8 cellular contexts compared by ENCODE assay signal in genomic region chr19:41219924-41220567, GRCh38. TPM values are rescaled to one million over a fixed set of nuclear protein-coding genes. Genes with fewer than 3 reads are reported as not detected.
A peak's percentile ranks its signal among the peaks of the same experiment; 100 is the strongest.
DNase-seq lines count a peak whose midpoint lies in the region; ATAC-seq and TF ChIP-seq lines count a peak whose summit lies in the region.

No MANE protein-coding gene starts in this region.

- peaks cover 36% of the 10 kb centered on the region for H3K27me3 Mint-ChIP-seq in CD8-positive, alpha-beta T cell (ENCODE audit: low read depth)
- no peaks in the 10 kb centered on the region for H3K27me3 Mint-ChIP-seq in osteocyte (ENCODE audit: unreplicated experiment)

- H3K9ac ChIP-seq in SK-N-SH = peak overlapping the region; percentile 99

- peaks cover 4% of the 10 kb centered on the region for H3K4me1 Mint-ChIP-seq in CD8-positive, alpha-beta T cell (ENCODE audit: low read depth)
- peaks cover 63% of the 10 kb centered on the region for H3K4me1 Mint-ChIP-seq in osteocyte (ENCODE audit: unreplicated experiment)

- no peaks in the 10 kb centered on the region for H3K4me1 ChIP-seq in CD8-positive, alpha-beta T cell (ENCODE audit: insufficient read depth, low read length)
- peaks cover 0 to 13% of the 10 kb centered on the region in 2 experiments; a peak in 2 of 4 replicates for H3K4me1 ChIP-seq in SK-N-SH (ENCODE audit: control insufficient read depth in 1 of 2, insufficient read depth in 2 of 2, low read depth in 1 of 2, low read length in 1 of 2)

- no peak overlapping the region for H3K4me3 Mint-ChIP-seq in CD8-positive, alpha-beta T cell
- peak overlapping the region; percentile 94 for H3K4me3 Mint-ChIP-seq in osteocyte (ENCODE audit: unreplicated experiment)

- DNase-seq in CD8-positive, alpha-beta T cell = no peak
- DNase-seq in SK-N-SH (no peak), fibroblast of villous mesenchyme (ENCODE audit: low read depth) (peak; percentile 70), osteocyte (ENCODE audit: extremely low spot score, unreplicated experiment) (no peak), DMS 273 treated with DMSO at 0.1 percent for 48 hours (lab: John Stamatoyannopoulos, UW) (no peak), NCI-H526 (lab: John Stamatoyannopoulos, UW) (no peak)
- DNase-seq in activated naive CD4-positive, alpha-beta T cell (lab: John Stamatoyannopoulos, UW) = no peak

- H3K27ac Mint-ChIP-seq in CD8-positive, alpha-beta T cell = no peak overlapping the region
- peak overlapping the region; percentile 96 for H3K27ac Mint-ChIP-seq in osteocyte (ENCODE audit: unreplicated experiment)

- no peaks in the 10 kb centered on the region for H3K27me3 ChIP-seq in CD8-positive, alpha-beta T cell (ENCODE audit: insufficient read depth, low read length)
- no peaks in the 10 kb centered on the region for H3K27me3 ChIP-seq in SK-N-SH (ENCODE audit: insufficient read depth)

- TF ChIP-seq RAD21 in SK-N-SH (IDR thresholded peaks at IDR 0.05; ENCODE audit: low read length) = no peak

- no peak overlapping the region for H2AFZ ChIP-seq in SK-N-SH (ENCODE audit: low read depth)

- peaks cover 67% of the 10 kb centered on the region for H3K79me2 ChIP-seq in SK-N-SH (ENCODE audit: insufficient read depth)

- H3K4me3 ChIP-seq in CD8-positive, alpha-beta T cell (ENCODE audit: low read depth, low read length) = no peak overlapping the region
- peak overlapping the region; percentile 53 to 81 for H3K4me3 ChIP-seq in SK-N-SH (ENCODE audit: low read depth in 2 of 2, low read length in 1 of 2)
- peak overlapping the region; percentile 94 for H3K4me3 ChIP-seq in fibroblast of villous mesenchyme (ENCODE audit: low read depth, low read length)

- POLR2A ChIA-PET in CD8-positive, alpha-beta T cell (lab: Charles Lee) = no interaction called here
- POLR2A ChIA-PET in SK-N-SH (lab: Yijun Ruan, JAX) = no interaction called here

- H3K9me3 Mint-ChIP-seq in CD8-positive, alpha-beta T cell = no peaks in the 10 kb centered on the region
- no peaks in the 10 kb centered on the region for H3K9me3 Mint-ChIP-seq in osteocyte (ENCODE audit: unreplicated experiment)

- H3K36me3 ChIP-seq in CD8-positive, alpha-beta T cell (ENCODE audit: insufficient read depth, low read length) = no peaks in the 10 kb centered on the region
- peaks cover 0 to 10% of the 10 kb centered on the region in 2 experiments for H3K36me3 ChIP-seq in SK-N-SH (replicated peaks in 1 of 2; ENCODE audit: control insufficient read depth in 1 of 2, insufficient read depth in 2 of 2, low read length in 1 of 2)

- H3K36me3 Mint-ChIP-seq in CD8-positive, alpha-beta T cell = no peaks in the 10 kb centered on the region
- peaks cover 11% of the 10 kb centered on the region for H3K36me3 Mint-ChIP-seq in osteocyte (ENCODE audit: unreplicated experiment)

- H4K20me1 ChIP-seq in SK-N-SH (ENCODE audit: insufficient read depth) = no peaks in the 10 kb centered on the region

- 8% methylated on average over 16 of the region's 16 CpGs for WGBS in SK-N-SH (ENCODE audit: low lambda C conversion rate)

- TF ChIP-seq CTCF in CD8-positive, alpha-beta T cell (IDR thresholded peaks at IDR 0.05) = no peak
- no peak for TF ChIP-seq CTCF in SK-N-SH (IDR thresholded peaks at IDR 0.05)
- TF ChIP-seq CTCF in fibroblast of villous mesenchyme (IDR thresholded peaks at IDR 0.05; ENCODE audit: insufficient read depth, low read depth, low read length) = no peak
- no peak for TF ChIP-seq CTCF in osteocyte (IDR thresholded peaks at IDR 0.05)

- CTCF ChIA-PET in CD8-positive, alpha-beta T cell (lab: Charles Lee) = interaction anchor here (0.6 to 1.3 kb wide), 3 partner anchors 16 to 89 kb away, joined by 3 to 4 read pairs (median 3); no protein-coding TSS in a partner anchor
- CTCF ChIA-PET in SK-N-SH (lab: Yijun Ruan, JAX) = interaction anchor here (0.7 to 1.1 kb wide), 3 partner anchors 16 to 43 kb away, joined by 3 to 5 read pairs (median 3); no protein-coding TSS in a partner anchor

- peak; percentile 52 for ATAC-seq in CD8-positive, alpha-beta T cell
- no peak for ATAC-seq in HG03175 (IDR thresholded peaks at IDR 0.05; ENCODE audit: unreplicated experiment)

- H3F3A ChIP-seq in SK-N-SH (replicated peaks; ENCODE audit: insufficient read depth) = peaks cover 40% of the 10 kb centered on the region

- TF ChIP-seq EP300 in SK-N-SH (IDR thresholded peaks at IDR 0.05; ENCODE audit: borderline replicate concordance in 1 of 2, low read depth in 1 of 2, low read length in 1 of 2) = no peak

- peak overlapping the region; percentile 96 for H3K4me2 ChIP-seq in SK-N-SH

- intact Hi-C loops in CD8-positive, alpha-beta T cell (cut with DNase I, micrococcal nuclease) = loop anchor here in 1 of 2 experiments (2.0 kb wide), 1 partner anchor 31 kb away; no protein-coding TSS in a partner anchor

- H3K27ac ChIP-seq in CD8-positive, alpha-beta T cell (ENCODE audit: low read depth, low read length) = no peak overlapping the region
- peak overlapping the region in 1 of 2 experiments; percentile 96; a peak in 3 of 4 replicates for H3K27ac ChIP-seq in SK-N-SH (ENCODE audit: low read depth in 2 of 2, low read length in 1 of 2)

- H3K9me2 ChIP-seq in SK-N-SH = no peaks in the 10 kb centered on the region

- no peaks in the 10 kb centered on the region for H3K9me3 ChIP-seq in CD8-positive, alpha-beta T cell (ENCODE audit: low read length)
- no peaks in the 10 kb centered on the region for H3K9me3 ChIP-seq in SK-N-SH

TF ChIP-seq in SK-N-SH, 30 proteins besides CTCF, POLR2A, EP300 and RAD21:
- no peak for TF ChIP-seq RXRA (IDR thresholded peaks at IDR 0.05; ENCODE audit: borderline replicate concordance, low read depth)

RNA-seq across cellular contexts. Expression of gene AXL, which starts 1.0 kb away (rescaled TPM):
- under 1 TPM in 1 of 2 experiments, not detected in 1; 0.22 TPM for total RNA-seq in CD8-positive, alpha-beta T cell
- polyA plus RNA-seq in SK-N-SH (2012; rRNA removed) = 78.8 and 82.6 TPM in 2 replicates
- 47.4 and 58.0 TPM in 2 replicates for polyA plus RNA-seq in SK-N-SH (2012; cell fraction: cytosol; rRNA removed)
- polyA plus RNA-seq in SK-N-SH (2012; cell fraction: nucleus; rRNA removed) = 71.7 and 77.3 TPM in 2 replicates
- total RNA-seq in fibroblast of villous mesenchyme (360 and 363 TPM in 2 replicates), osteocyte (250 and 265 TPM in 2 replicates)

RNA-seq across cellular contexts. Expression of gene CYP2S1, which starts 27.0 kb away (rescaled TPM):
- under 1 TPM; 0.39 to 0.41 TPM for total RNA-seq in CD8-positive, alpha-beta T cell
- 0.50 and 0.67 TPM in 2 replicates for polyA plus RNA-seq in SK-N-SH (2012; rRNA removed)
- polyA plus RNA-seq in SK-N-SH (2012; cell fraction: cytosol; rRNA removed) = 0.67 and 0.73 TPM in 2 replicates
- polyA plus RNA-seq in SK-N-SH (2012; cell fraction: nucleus; rRNA removed) = 0.98 and 0.99 TPM in 2 replicates
- total RNA-seq in fibroblast of villous mesenchyme = 1.6 and 1.7 TPM in 2 replicates
- not detected in 2 replicates for total RNA-seq in osteocyte

RNA-seq across cellular contexts. Expression of gene HNRNPUL1, which starts 44.1 kb away (rescaled TPM):
- total RNA-seq in CD8-positive, alpha-beta T cell = 100 to 1,000 TPM; 416 to 448 TPM
- 34.2 and 41.5 TPM in 2 replicates for polyA plus RNA-seq in SK-N-SH (2012; rRNA removed)
- polyA plus RNA-seq in SK-N-SH (2012; cell fraction: cytosol; rRNA removed) = 32.5 and 33.9 TPM in 2 replicates
- 35.8 and 43.2 TPM in 2 replicates for polyA plus RNA-seq in SK-N-SH (2012; cell fraction: nucleus; rRNA removed)
- total RNA-seq in fibroblast of villous mesenchyme = 123 and 128 TPM in 2 replicates
- total RNA-seq in osteocyte = 226 and 237 TPM in 2 replicates

Comparison
In these comparisons a context has a peak if more than half of its experiments do, and no peak if none do; other contexts are left out.
1. RNA of gene AXL, which starts 1.0 kb away (total RNA-seq): 360 to 363 TPM in fibroblast of villous mesenchyme and 250 to 265 TPM in osteocyte; 0.22 TPM in CD8-positive, alpha-beta T cell; every median in the first group is over 100 times any median in the second.